ENCODE assay signal across 19 cellular contexts in the genomic region with DNA sequence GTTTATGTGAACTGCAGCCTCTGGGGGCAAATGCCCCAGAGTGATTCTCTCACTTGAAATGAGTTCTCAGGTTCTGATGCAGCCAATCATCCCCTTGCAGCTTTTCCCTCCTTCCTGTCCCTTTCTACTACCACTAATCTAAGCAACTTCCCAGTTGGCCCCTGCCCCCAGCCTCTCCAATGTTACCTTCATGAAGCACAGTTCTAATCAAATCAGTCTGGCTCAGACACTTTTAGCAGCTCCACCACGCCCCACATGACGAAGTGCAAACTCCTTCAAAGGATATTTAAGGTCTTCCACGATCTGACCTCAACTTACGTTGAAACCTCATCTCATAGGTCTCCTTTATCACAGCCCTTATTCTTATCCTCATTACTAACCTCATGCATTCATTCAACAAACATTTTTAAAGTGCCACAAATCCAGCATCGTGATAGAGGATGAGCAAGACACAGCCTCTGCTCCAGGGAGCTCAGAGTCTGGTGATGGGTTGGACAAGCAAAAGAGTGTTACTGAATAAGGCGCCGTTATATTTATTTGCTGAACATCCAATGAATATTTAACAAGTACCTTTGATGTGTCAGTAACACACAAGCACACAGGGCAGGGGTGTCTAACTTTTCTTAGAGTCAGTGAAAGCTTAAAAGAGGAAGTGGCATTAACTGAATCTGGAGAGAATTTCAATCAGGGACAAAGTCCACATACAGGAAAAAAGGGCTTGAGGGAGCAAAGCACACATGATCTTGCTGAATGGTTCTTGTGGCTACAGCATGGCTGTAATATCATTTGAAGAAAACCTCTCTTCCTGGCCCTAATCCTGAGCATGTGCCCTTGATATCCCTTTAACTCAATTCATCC. TPM values are rescaled to one million over a fixed set of nuclear protein-coding genes. Genes with fewer than 3 reads are reported as not detected.
DNase-seq lines count a peak whose midpoint lies in the region; ATAC-seq and TF ChIP-seq lines count a peak whose summit lies in the region.
"Had no signal": no experiment of that assay in that cellular context is flagged by ENCODE, and none has a peak within 500 bp of the region (broad histone marks: within the 10 kb centered on the region; RNA-seq: fewer than 3 reads in every experiment).

No MANE protein-coding gene starts in this region.

- intact Hi-C loops in left ventricle myocardium superior (cut with micrococcal nuclease) = no loop called here

- no peak overlapping the region for H3K4me3 ChIP-seq in GM12865 (ENCODE audit: low read depth, low read length)
- H3K4me3 ChIP-seq: ascending aorta, coronary artery, upper lobe of left lung had no signal

- in situ Hi-C loops in SK-MEL-5 (cut with HindIII; ENCODE audit: low pct_unique_long_range_greater_than_20kb, low sequenced_read_pairs) = loop anchor here (25.0 kb wide), 1 partner anchor 504 kb away; no protein-coding TSS in a partner anchor

- DNase-seq in GM12865 (ENCODE audit: low read depth) (peak; percentile 25), SK-MEL-5 (ENCODE audit: low read depth, low spot score) (peak; percentile 63), medulla oblongata (ENCODE audit: extremely low spot score) (peak; percentile 20), T1000 (lab: John Stamatoyannopoulos, UW) (no peak), left ventricle myocardium superior (no peak)
- DNase-seq in stimulated activated naive CD4-positive, alpha-beta T cell treated with Interleukin-2 at 50 U/mL for 16 hours (lab: John Stamatoyannopoulos, UW) = no peak
- DNase-seq: activated CD8-positive, alpha-beta memory T cell treated with anti-CD3 and anti-CD28 coated beads for 24 hours; activated effector memory CD4-positive, alpha-beta T cell treated with Interleukin-2 at 50 U/mL for 16 hours; Calu3; H7; immature natural killer cell; mesendoderm; NCI-H2081 treated with DMSO at 0.1 percent for 48 hours; occipital lobe; upper lobe of left lung had no signal

- TF ChIP-seq CTCF in GM12865 (IDR thresholded peaks at IDR 0.05; ENCODE audit: insufficient read depth, low read depth, low read length, missing control alignments) = no peak

- ATAC-seq in HG02938 (IDR thresholded peaks at IDR 0.05; ENCODE audit: unreplicated experiment) (peak; percentile 78), left ventricle myocardium superior (no peak), HG02840 (IDR thresholded peaks at IDR 0.05; ENCODE audit: low FRiP score, unreplicated experiment) (no peak)

RNA-seq across cellular contexts. Expression of a gene that starts 20.4 kb away (rescaled TPM):
- 8.3 and 11.8 TPM in 2 replicates for total RNA-seq in SK-MEL-5 (2014; rRNA removed; shearing (Covaris generic))
- polyA plus RNA-seq in SK-MEL-5 (2015; cell fraction: cytosol; rRNA removed) = 33.9 and 35.4 TPM in 2 replicates
- polyA plus RNA-seq in SK-MEL-5 (2015; cell fraction: nucleus; rRNA removed) = 13.0 and 22.8 TPM in 2 replicates
- 27.0 TPM for total RNA-seq in left ventricle myocardium superior

Comparison
In these comparisons a context has a peak if more than half of its experiments do, and no peak if none do; other contexts are left out.
1. DNase-seq: peak in GM12865 (single experiment), SK-MEL-5 (single experiment) and medulla oblongata (single experiment); none in T1000 (single experiment), stimulated activated naive CD4-positive, alpha-beta T cell treated with Interleukin-2 at 50 U/mL for 16 hours (single experiment) and left ventricle myocardium superior (single experiment).